In genomic region chr4:70925899-70926635, GRCh38 we compare ENCODE assay signal across 11 cellular contexts. TPM values are rescaled to one million over a fixed set of nuclear protein-coding genes. Genes with fewer than 3 reads are reported as not detected.
DNase-seq lines count a peak whose midpoint lies in the region; ATAC-seq and TF ChIP-seq lines count a peak whose summit lies in the region.
"Had no signal": no experiment of that assay in that cellular context is flagged by ENCODE, and none has a peak within 500 bp of the region (broad histone marks: within the 10 kb centered on the region; RNA-seq: fewer than 3 reads in every experiment).

No MANE protein-coding gene starts in this region.

- peaks cover 0 to 2% (median 0%) of the 10 kb centered on the region in 3 donors for H3K27me3 Mint-ChIP-seq in CD14-positive monocyte (ENCODE audit: low read depth in 3 of 3)
- no peaks in the 10 kb centered on the region for H3K27me3 Mint-ChIP-seq in T-helper 1 cell treated with Interleukin-12 subunit alpha and Interleukin-12 subunit beta and Interleukin-4 antibody, amounts not matched to agents 30 μg/mL and 1 μg/mL, for 36 hours (ENCODE audit: low read depth)

- no peak for TF ChIP-seq CTCF in CD14-positive monocyte (IDR thresholded peaks at IDR 0.05)

- no peaks in the 10 kb centered on the region for H3K27me3 ChIP-seq in aorta (ENCODE audit: control insufficient read depth in 1 of 2, insufficient read depth in 2 of 2, low read length in 1 of 2)

- H3K4me1 ChIP-seq in aorta (ENCODE audit: control insufficient read depth in 1 of 2, insufficient read depth in 2 of 2, low read length in 2 of 2), result no peaks in the 10 kb centered on the region

- DNase-seq in CD14-positive monocyte (ENCODE audit: low spot score) (no peak), AG08395 (ENCODE audit: low spot score) (no peak), aorta (no peak)
- no peak for DNase-seq in stimulated activated CD8-positive, alpha-beta memory T cell treated with anti-CD3 and anti-CD28 coated beads, Interleukin-4, amount 100 ng/mL, for 48 hours
- no peak for DNase-seq in stimulated activated CD4-positive, alpha-beta T cell treated with anti-CD3 and anti-CD28 coated beads, Interleukin-2, amount 100 ng/mL, for 24 hours
- DNase-seq: cortex of kidney, KG1 had no signal

- no peak overlapping the region for H3K4me3 Mint-ChIP-seq in CD14-positive monocyte
- H3K4me3 Mint-ChIP-seq in T-helper 1 cell treated with Interleukin-12 subunit alpha and Interleukin-12 subunit beta and Interleukin-4 antibody, amounts not matched to agents 30 μg/mL and 1 μg/mL, for 36 hours, result peak overlapping the region; percentile 12

- H3K9me3 ChIP-seq in aorta (ENCODE audit: control insufficient read depth, low read length), result no peaks in the 10 kb centered on the region

- H3K36me3 Mint-ChIP-seq in CD14-positive monocyte, result peaks cover 7 to 10% of the 10 kb centered on the region in 2 donors
- peaks cover 9% of the 10 kb centered on the region for H3K36me3 Mint-ChIP-seq in T-helper 1 cell treated with Interleukin-12 subunit alpha and Interleukin-12 subunit beta and Interleukin-4 antibody, amounts not matched to agents 30 μg/mL and 1 μg/mL, for 36 hours (ENCODE audit: low read depth)

- H3K4me3 ChIP-seq in aorta (ENCODE audit: low read length in 2 of 2), result no peak overlapping the region
- H3K4me3 ChIP-seq: lung had no signal

- no peak overlapping the region for H3K27ac ChIP-seq in aorta (ENCODE audit: low read depth in 1 of 2, low read length in 2 of 2)

- H3K36me3 ChIP-seq in aorta (ENCODE audit: control insufficient read depth in 1 of 2, insufficient read depth in 2 of 2, low read length in 1 of 2), result no peaks in the 10 kb centered on the region

- 85 to 87% methylated on average over 6 of the region's 6 CpGs for WGBS in aorta, 2 donors

- peaks cover 0 to 3% (median 0%) of the 10 kb centered on the region in 7 donors for H3K9me3 Mint-ChIP-seq in CD14-positive monocyte
- H3K9me3 Mint-ChIP-seq in T-helper 1 cell treated with Interleukin-12 subunit alpha and Interleukin-12 subunit beta and Interleukin-4 antibody, amounts not matched to agents 30 μg/mL and 1 μg/mL, for 36 hours, result no peaks in the 10 kb centered on the region

- peak; percentile 82 for ATAC-seq in GM19035 (IDR thresholded peaks at IDR 0.05; ENCODE audit: unreplicated experiment)
- peak; percentile 83 for ATAC-seq in HG02938 (IDR thresholded peaks at IDR 0.05; ENCODE audit: unreplicated experiment)
- no peak for ATAC-seq in aorta (ENCODE audit: low FRiP score)

- peaks cover 40% of the 10 kb centered on the region for H3K4me1 Mint-ChIP-seq in CD14-positive monocyte
- H3K4me1 Mint-ChIP-seq in T-helper 1 cell treated with Interleukin-12 subunit alpha and Interleukin-12 subunit beta and Interleukin-4 antibody, amounts not matched to agents 30 μg/mL and 1 μg/mL, for 36 hours (ENCODE audit: low read depth), result peaks cover 29% of the 10 kb centered on the region

- intact Hi-C loops in CD14-positive monocyte (cut with micrococcal nuclease), result no loop called here
- intact Hi-C loops in aorta (cut with DNase I), result no loop called here

- peak overlapping the region in 6 of 7 donors; percentile 41 to 82 (median 66) for H3K27ac Mint-ChIP-seq in CD14-positive monocyte
- H3K27ac Mint-ChIP-seq in T-helper 1 cell treated with Interleukin-12 subunit alpha and Interleukin-12 subunit beta and Interleukin-4 antibody, amounts not matched to agents 30 μg/mL and 1 μg/mL, for 36 hours, result peak overlapping the region; percentile 72

RNA-seq across cellular contexts. Expression of gene MOB1B, which starts 23.9 kb away (rescaled TPM):
- polyA plus RNA-seq in CD14-positive monocyte, result 1 to 10 TPM; 3.9 to 7.0 TPM
- 10 to 100 TPM; 26.5 to 29.8 TPM for total RNA-seq in aorta
- 1 to 10 TPM; 5.9 to 6.1 TPM for polyA plus RNA-seq in aorta
